ENCODE assay signal across 8 cellular contexts in genomic region chr2:26847663-26848335, GRCh38. TPM values are rescaled to one million over a fixed set of nuclear protein-coding genes. Genes with fewer than 3 reads are reported as not detected.
DNase-seq lines count a peak whose midpoint lies in the region; ATAC-seq and TF ChIP-seq lines count a peak whose summit lies in the region.

DPYSL5 (plus strand) TSS chr2:26848132; CDS start chr2:26898500, 50,368 bp downstream.

- intact Hi-C loops in esophagus muscularis mucosa (cut with DNase I), result no loop called here
- intact Hi-C loops in posterior cingulate gyrus (cut with DNase I), result loop anchor here (2.0 to 10.0 kb wide), 2 partner anchors 75 to 167 kb away; no protein-coding TSS in a partner anchor

- H3K27me3 Mint-ChIP-seq in CD8-positive, alpha-beta memory T cell, result peaks cover 38 to 65% of the 10 kb centered on the region in 2 donors

- no peak for ATAC-seq in HG03432 (IDR thresholded peaks at IDR 0.05; ENCODE audit: unreplicated experiment)
- no peak for ATAC-seq in GM21447 (IDR thresholded peaks at IDR 0.05; ENCODE audit: unreplicated experiment)

- no peak for TF ChIP-seq EP300 in esophagus muscularis mucosa (IDR thresholded peaks at IDR 0.05)

- peak in 1 of 5 donors; percentile 12 for DNase-seq in CD8-positive, alpha-beta memory T cell
- DNase-seq in LoVo (ENCODE audit: low spot score) (peak; percentile 38), SW480 (ENCODE audit: low spot score) (peak; percentile 43), esophagus muscularis mucosa (ENCODE audit: extremely low spot score) (peak; percentile 53), posterior cingulate gyrus (peak; percentile 60 to 97 (median 78)), HPDE6-E6E7 (ENCODE audit: extremely low spot score) (no peak)

- H3K4me3 ChIP-seq in CD8-positive, alpha-beta memory T cell (ENCODE audit: low read length), result no peak within 1 kb of the TSS
- peak within 1 kb of the TSS; percentile 49 to 56 (median 50) for H3K4me3 ChIP-seq in esophagus muscularis mucosa

- no peak for TF ChIP-seq POLR2A in esophagus muscularis mucosa (IDR thresholded peaks at IDR 0.05; ENCODE audit: low read depth)

- WGBS in esophagus muscularis mucosa, result 1% methylated on average over 31 of the region's 82 CpGs

- no peak within 1 kb of the TSS for H3K27ac ChIP-seq in CD8-positive, alpha-beta memory T cell (ENCODE audit: low read depth, low read length)
- H3K27ac ChIP-seq in esophagus muscularis mucosa (replicated peaks in 1 of 4), result no peak within 1 kb of the TSS

- H3K36me3 Mint-ChIP-seq in CD8-positive, alpha-beta memory T cell, result peaks cover 0 to 3% (median 0%) of the 10 kb centered on the region in 3 donors

- peaks cover 11 to 22% (median 11%) of the 10 kb centered on the region in 3 donors for H3K4me1 Mint-ChIP-seq in CD8-positive, alpha-beta memory T cell

- no peak within 1 kb of the TSS for H3K27ac Mint-ChIP-seq in CD8-positive, alpha-beta memory T cell

- H3K36me3 ChIP-seq in CD8-positive, alpha-beta memory T cell (ENCODE audit: insufficient read depth, low read length), result no peaks in the 10 kb centered on the region
- H3K36me3 ChIP-seq in esophagus muscularis mucosa, result no peaks in the 10 kb centered on the region

- H3K4me3 Mint-ChIP-seq in CD8-positive, alpha-beta memory T cell, result peak within 1 kb of the TSS; percentile 54 to 87 (median 70)

- no peaks in the 10 kb centered on the region for H3K9me3 Mint-ChIP-seq in CD8-positive, alpha-beta memory T cell

- POLR2A ChIA-PET in CD8-positive, alpha-beta memory T cell (lab: Charles Lee), result no interaction called here

- H3K4me1 ChIP-seq in CD8-positive, alpha-beta memory T cell (ENCODE audit: insufficient read depth, low read length), result peaks cover 19% of the 10 kb centered on the region
- peaks cover 40 to 42% (median 41%) of the 10 kb centered on the region in 4 donors for H3K4me1 ChIP-seq in esophagus muscularis mucosa

- no peaks in the 10 kb centered on the region for H3K9me3 ChIP-seq in CD8-positive, alpha-beta memory T cell (ENCODE audit: low read length)
- H3K9me3 ChIP-seq in esophagus muscularis mucosa, result no peaks in the 10 kb centered on the region

- TF ChIP-seq CTCF in esophagus muscularis mucosa (IDR thresholded peaks at IDR 0.05), result no peak

- CTCF ChIA-PET in CD8-positive, alpha-beta memory T cell (lab: Charles Lee), result interaction anchor here (1.2 to 2.9 kb wide), 3 partner anchors 12 to 94 kb away, joined by 3 to 35 read pairs (median 8); no protein-coding TSS in a partner anchor

- H3K27me3 ChIP-seq in CD8-positive, alpha-beta memory T cell (ENCODE audit: insufficient read depth, low read length, poor library complexity, severe bottlenecking), result peaks cover 51% of the 10 kb centered on the region
- H3K27me3 ChIP-seq in esophagus muscularis mucosa, result peaks cover 18 to 97% (median 54%) of the 10 kb centered on the region in 4 donors

RNA-seq across cellular contexts. Expression of gene DPYSL5, which starts in this region (rescaled TPM):
- not detected for total RNA-seq in CD8-positive, alpha-beta memory T cell
- not detected for polyA plus RNA-seq in CD8-positive, alpha-beta memory T cell
- under 1 TPM; 0.13 to 0.50 (median 0.41) TPM for total RNA-seq in esophagus muscularis mucosa

Comparison
In these comparisons a context has a peak if more than half of its experiments do, and no peak if none do; other contexts are left out.
1. Peak in DNase-seq and H3K4me3 ChIP-seq in esophagus muscularis mucosa; RNA of the gene not detected or under 1 TPM.